29 cellular contexts compared by ENCODE assay signal in the genomic region with DNA sequence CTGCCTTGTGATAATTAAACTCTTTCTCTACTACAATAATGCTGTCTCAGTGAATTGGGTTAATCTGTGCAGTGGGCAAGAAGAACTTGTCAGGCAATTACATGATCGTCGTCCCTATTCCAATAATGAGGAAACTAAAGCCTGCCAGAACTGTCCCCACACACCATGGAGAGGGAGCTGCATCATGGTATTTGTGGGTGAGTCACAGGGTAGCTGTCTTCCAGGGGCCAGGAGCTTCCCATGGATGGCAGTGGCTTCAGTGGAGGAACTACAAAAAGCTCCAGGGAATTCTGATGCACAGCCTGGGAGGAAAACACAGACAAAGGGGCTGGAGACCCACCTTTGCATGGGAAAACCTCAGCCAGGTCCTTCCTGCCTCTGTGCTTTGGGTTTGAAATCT.
DNase-seq lines count a peak whose midpoint lies in the region; ATAC-seq and TF ChIP-seq lines count a peak whose summit lies in the region.
"Had no signal": no experiment of that assay in that cellular context is flagged by ENCODE, and none has a peak within 500 bp of the region (broad histone marks: within the 10 kb centered on the region; RNA-seq: fewer than 3 reads in every experiment).

No MANE protein-coding gene starts in this region.

- H3K36me3 ChIP-seq in MG63 (no peaks in the 10 kb centered on the region), fibroblast of lung (ENCODE audit: control insufficient read depth, insufficient read depth, low read length) (no peaks in the 10 kb centered on the region), psoas muscle (ENCODE audit: insufficient read depth in 1 of 2, low read depth in 1 of 2) (no peaks in the 10 kb centered on the region)
- H3K36me3 ChIP-seq: cardiac muscle cell, esophagus squamous epithelium, pancreas, transverse colon had no signal

- H3K4me3 ChIP-seq in MG63 (no peak overlapping the region), fibroblast of lung (replicated peaks in 1 of 4; ENCODE audit: control extremely low read depth in 1 of 4, insufficient read depth in 1 of 4, low read depth in 3 of 4, low read length in 4 of 4) (no peak overlapping the region), psoas muscle (no peak overlapping the region)
- H3K4me3 ChIP-seq: cardiac muscle cell, esophagus squamous epithelium, pancreas, transverse colon had no signal

- ATAC-seq in psoas muscle (no peak), GM19324 (IDR thresholded peaks at IDR 0.05; ENCODE audit: low FRiP score, unreplicated experiment) (no peak)
- ATAC-seq: HCT116, left colon, pancreas, right cardiac atrium had no signal

- H3K9me3 ChIP-seq in MG63 (no peaks in the 10 kb centered on the region), fibroblast of lung (ENCODE audit: control insufficient read depth, insufficient read depth, low read depth, low read length) (no peaks in the 10 kb centered on the region), psoas muscle (no peaks in the 10 kb centered on the region)
- H3K9me3 ChIP-seq: esophagus squamous epithelium, pancreas, transverse colon had no signal

- H4K20me1 ChIP-seq in fibroblast of lung (ENCODE audit: control insufficient read depth, extremely low read depth, insufficient read depth, low read length), result no peaks in the 10 kb centered on the region

- peaks cover 32% of the 10 kb centered on the region for H3K4me1 ChIP-seq in fibroblast of lung (ENCODE audit: control insufficient read depth, extremely low read depth, insufficient read depth, low read length)
- H3K4me1 ChIP-seq in psoas muscle, result no peaks in the 10 kb centered on the region
- H3K4me1 ChIP-seq: esophagus squamous epithelium, pancreas, transverse colon had no signal

- H3K27ac ChIP-seq in fibroblast of lung (ENCODE audit: insufficient read depth, low read length), result peak overlapping the region; percentile 3
- H3K27ac ChIP-seq in psoas muscle, result no peak overlapping the region
- H3K27ac ChIP-seq: cardiac muscle cell, esophagus squamous epithelium, pancreas, RWPE1, transverse colon had no signal

- H3K9ac ChIP-seq in fibroblast of lung (ENCODE audit: insufficient read depth, low read length), result no peak overlapping the region

- intact Hi-C loops in psoas muscle (cut with DNase I), result no loop called here

- no peak overlapping the region for H2AFZ ChIP-seq in fibroblast of lung (ENCODE audit: low read length)

- DNase-seq in EL (peak; percentile 71), MG63 (peak; percentile 73), fibroblast of lung (ENCODE audit: low read depth in 2 of 2) (peak; percentile 46 to 78), retina (peak; percentile 45), psoas muscle (no peak), DMS 273 treated with DMSO at 0.1 percent for 48 hours (lab: John Stamatoyannopoulos, UW) (no peak)
- no peak for DNase-seq in stimulated activated CD8-positive, alpha-beta memory T cell treated with anti-CD3 and anti-CD28 coated beads, Interleukin-4, amount 100 ng/mL, for 48 hours
- DNase-seq: ACHN; activated CD4-positive, alpha-beta T cell treated with anti-CD3 and anti-CD28 coated beads, Interleukin-2, amount 50 U/mL, for 48 hours; activated naive CD4-positive, alpha-beta T cell treated with anti-CD3 and anti-CD28 coated beads, Interleukin-2, amount 50 U/mL, for 16 hours; amniotic stem cell; CD4-positive, CD25-positive, alpha-beta regulatory T cell; dermis blood vessel endothelial cell; esophagus squamous epithelium; head of caudate nucleus; KBM-7; left colon; NCI-H1417; NCI-H2081; NCI-H774; pancreas; right cardiac atrium; stimulated activated CD4-positive, alpha-beta T cell treated with anti-CD3 and anti-CD28 coated beads, Interleukin-2, amount 100 ng/mL, for 48 hours; T-helper 1 cell; transverse colon had no signal

- H3K4me2 ChIP-seq in fibroblast of lung (ENCODE audit: extremely low read depth, insufficient read depth, low read length), result no peak overlapping the region

- TF ChIP-seq CTCF in fibroblast of lung (conservative IDR thresholded peaks at IDR 0.05 in 1 of 2, IDR thresholded peaks at IDR 0.05 in 1 of 2; ENCODE audit: low read depth in 1 of 2, low read length in 2 of 2) (no peak), psoas muscle (IDR thresholded peaks at IDR 0.05) (no peak)

- H3K27me3 ChIP-seq in MG63 (no peaks in the 10 kb centered on the region), fibroblast of lung (ENCODE audit: control insufficient read depth, insufficient read depth, low read length) (no peaks in the 10 kb centered on the region), psoas muscle (ENCODE audit: insufficient read depth in 3 of 3, low read length in 2 of 3) (no peaks in the 10 kb centered on the region)
- H3K27me3 ChIP-seq: cardiac muscle cell, esophagus squamous epithelium, pancreas, transverse colon had no signal

- no peaks in the 10 kb centered on the region for H3K79me2 ChIP-seq in fibroblast of lung (ENCODE audit: control insufficient read depth, insufficient read depth, low read length)

- 75 to 89% (median 88%) methylated on average over 2 of the region's 2 CpGs for WGBS in psoas muscle, 3 donors

Comparison
In these comparisons a context has a peak if more than half of its experiments do, and no peak if none do; other contexts are left out.
1. DNase-seq: peak in EL (single experiment), MG63 (single experiment), fibroblast of lung (2 of 2) and retina (single experiment); none in stimulated activated CD8-positive, alpha-beta memory T cell treated with anti-CD3 and anti-CD28 coated beads, Interleukin-4, amount 100 ng/mL, for 48 hours (single experiment), psoas muscle (0 of 2) and DMS 273 treated with DMSO at 0.1 percent for 48 hours (single experiment).